ENCODE assay signal across 9 cellular contexts in the genomic region with DNA sequence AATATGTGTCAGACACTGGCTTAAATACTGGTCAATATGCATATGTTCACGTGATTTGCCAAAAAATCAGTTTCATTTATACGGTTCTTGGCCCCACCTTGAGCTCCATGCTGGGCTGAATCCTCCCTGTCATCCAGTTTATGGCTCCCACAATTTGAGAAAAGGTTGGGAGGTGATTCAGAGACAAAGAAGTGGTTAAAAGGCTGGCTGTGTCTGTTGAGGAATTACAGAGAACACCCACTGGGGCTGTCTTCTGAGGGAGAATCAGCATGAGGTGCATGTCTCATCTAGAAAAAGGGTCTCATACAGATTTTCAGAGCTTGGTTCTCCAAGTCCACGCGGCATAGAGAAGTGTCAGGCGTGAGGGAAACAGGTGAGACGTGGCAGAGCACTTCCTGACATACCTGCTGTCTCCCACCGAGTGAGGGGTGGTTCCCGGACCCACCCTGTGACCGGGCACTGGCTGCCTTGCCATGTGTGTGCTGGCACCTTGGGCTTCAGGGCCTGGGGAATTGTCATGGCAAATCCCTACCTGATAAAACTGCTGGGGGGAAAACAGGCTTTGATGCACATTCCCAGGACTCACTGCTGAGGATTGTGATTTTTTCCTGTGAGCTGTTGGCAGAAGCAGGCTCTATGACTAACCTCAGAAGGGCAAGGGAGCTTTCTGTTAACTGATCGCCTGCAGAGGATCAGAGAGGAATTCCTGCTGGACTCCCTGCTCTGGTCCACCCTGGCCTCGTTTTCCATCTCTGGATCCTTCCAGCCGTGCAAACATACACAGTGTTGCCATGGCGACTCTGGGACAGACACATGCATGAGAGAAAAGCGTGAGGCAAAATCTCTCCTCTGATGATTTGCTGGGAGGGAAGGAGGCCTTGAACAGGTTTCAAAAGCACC.
DNase-seq lines count a peak whose midpoint lies in the region; ATAC-seq and TF ChIP-seq lines count a peak whose summit lies in the region.
"Had no signal": no experiment of that assay in that cellular context is flagged by ENCODE, and none has a peak within 500 bp of the region (broad histone marks: within the 10 kb centered on the region; RNA-seq: fewer than 3 reads in every experiment).

No MANE protein-coding gene starts in this region.

- no peaks in the 10 kb centered on the region for H3K4me1 Mint-ChIP-seq in T-helper 17 cell
- no peaks in the 10 kb centered on the region for H3K4me1 Mint-ChIP-seq in stimulated activated naive CD8-positive, alpha-beta T cell treated with anti-CD3 and anti-CD28 coated beads, Interleukin-15, amount 100 ng/mL, for 72 hours

- H3K4me3 ChIP-seq in epithelial cell of esophagus (ENCODE audit: low read length): no peak overlapping the region

- no peak for ATAC-seq in HG03520 (IDR thresholded peaks at IDR 0.05; ENCODE audit: unreplicated experiment)
- no peak for ATAC-seq in T-helper 17 cell
- ATAC-seq in stimulated activated naive CD8-positive, alpha-beta T cell treated with anti-CD3 and anti-CD28 coated beads, Interleukin-15, amount 100 ng/mL, for 72 hours: no peak
- ATAC-seq: HCT116 had no signal

- H3K9me3 ChIP-seq in T-helper 17 cell (ENCODE audit: control insufficient read depth, low read length, poor library complexity, severe bottlenecking): no peaks in the 10 kb centered on the region

- no peaks in the 10 kb centered on the region for H3K36me3 Mint-ChIP-seq in T-helper 17 cell (ENCODE audit: low read depth)

- H3K27me3 Mint-ChIP-seq in T-helper 17 cell: peaks cover 25% of the 10 kb centered on the region
- H3K27me3 Mint-ChIP-seq in stimulated activated naive CD8-positive, alpha-beta T cell treated with anti-CD3 and anti-CD28 coated beads, Interleukin-15, amount 100 ng/mL, for 72 hours: peaks cover 9% of the 10 kb centered on the region

- no peak for TF ChIP-seq CTCF in epithelial cell of esophagus (IDR thresholded peaks at IDR 0.05; ENCODE audit: insufficient read depth, low read depth, low read length, missing control alignments)

- H3K4me3 Mint-ChIP-seq in T-helper 17 cell: no peak overlapping the region
- H3K4me3 Mint-ChIP-seq in stimulated activated naive CD8-positive, alpha-beta T cell treated with anti-CD3 and anti-CD28 coated beads, Interleukin-15, amount 100 ng/mL, for 72 hours: no peak overlapping the region

- no peaks in the 10 kb centered on the region for H3K9me3 Mint-ChIP-seq in stimulated activated naive CD8-positive, alpha-beta T cell treated with anti-CD3 and anti-CD28 coated beads, Interleukin-15, amount 100 ng/mL, for 72 hours

- H3K27ac Mint-ChIP-seq in T-helper 17 cell: no peak overlapping the region
- no peak overlapping the region for H3K27ac Mint-ChIP-seq in stimulated activated naive CD8-positive, alpha-beta T cell treated with anti-CD3 and anti-CD28 coated beads, Interleukin-15, amount 100 ng/mL, for 72 hours

- DNase-seq in SHP77 (lab: John Stamatoyannopoulos, UW): peak; percentile 36 to 65
- no peak for DNase-seq in SHP77 treated with DMSO at 0.1 percent for 48 hours (lab: John Stamatoyannopoulos, UW)
- peak; percentile 60 for DNase-seq in epithelial cell of esophagus (ENCODE audit: low read depth)
- DNase-seq in mucosa of gallbladder (ENCODE audit: low spot score): peak; percentile 76
- no peak for DNase-seq in NCI-H82 treated with DMSO at 0.1 percent for 48 hours (lab: John Stamatoyannopoulos, UW; ENCODE audit: unreplicated experiment)
- DNase-seq in T-helper 17 cell: no peak
- DNase-seq in stimulated activated naive CD8-positive, alpha-beta T cell treated with anti-CD3 and anti-CD28 coated beads, Interleukin-15, amount 100 ng/mL, for 72 hours: no peak

Comparison
In these comparisons a context has a peak if more than half of its experiments do, and no peak if none do; other contexts are left out.
1. DNase-seq: peak in SHP77 (2 of 2), epithelial cell of esophagus (single experiment) and mucosa of gallbladder (single experiment); none in SHP77 treated with DMSO at 0.1 percent for 48 hours (single experiment), NCI-H82 treated with DMSO at 0.1 percent for 48 hours (single experiment), T-helper 17 cell (0 of 3) and stimulated activated naive CD8-positive, alpha-beta T cell treated with anti-CD3 and anti-CD28 coated beads, Interleukin-15, amount 100 ng/mL, for 72 hours (0 of 2).